17 cellular contexts compared by ENCODE assay signal in genomic region chr5:171094356-171094755, GRCh38.
DNase-seq lines count a peak whose midpoint lies in the region; ATAC-seq and TF ChIP-seq lines count a peak whose summit lies in the region.
"Had no signal": no experiment of that assay in that cellular context is flagged by ENCODE, and none has a peak within 500 bp of the region (broad histone marks: within the 10 kb centered on the region; RNA-seq: fewer than 3 reads in every experiment).

No MANE protein-coding gene starts in this region.

- no peak overlapping the region for H2BK12ac ChIP-seq in H9 (ENCODE audit: insufficient read length, low read depth, low read length)

- H4K20me1 ChIP-seq in H9 (ENCODE audit: control insufficient read depth, insufficient read depth, insufficient read length): no peaks in the 10 kb centered on the region

- H3K4ac ChIP-seq in H9 (ENCODE audit: low read depth, low read length) (no peak overlapping the region; the same call in 1 of the 2 replicates), mesendoderm (ENCODE audit: low read depth, low read length) (no peak overlapping the region)

- peak overlapping the region in 2 of 3 experiments; percentile 37 to 44; a peak in 3 of 7 replicates for H3K27ac Mint-ChIP-seq in H9
- H3K27ac Mint-ChIP-seq in endothelial cell (ENCODE audit: unreplicated experiment): peak overlapping the region; percentile 88
- H3K27ac Mint-ChIP-seq: CD4-positive, alpha-beta memory T cell; HFFc6; IgD-negative memory B cell had no signal

- H3K4me1 Mint-ChIP-seq in H9: peaks cover 18 to 21% of the 10 kb centered on the region in 2 experiments
- peaks cover 3% of the 10 kb centered on the region for H3K4me1 Mint-ChIP-seq in endothelial cell (ENCODE audit: unreplicated experiment)
- H3K4me1 Mint-ChIP-seq: CD4-positive, alpha-beta memory T cell; IgD-negative memory B cell had no signal

- H3K9me3 Mint-ChIP-seq in H9: peaks cover 20 to 22% of the 10 kb centered on the region in 2 experiments
- no peaks in the 10 kb centered on the region for H3K9me3 Mint-ChIP-seq in endothelial cell (ENCODE audit: unreplicated experiment)

- DNase-seq in H9 (no peak), NCI-H748 (lab: John Stamatoyannopoulos, UW; ENCODE audit: unreplicated experiment) (peak; percentile 56), endothelial cell (ENCODE audit: low spot score) (no peak), mesendoderm (peak; percentile 6), heart right ventricle (no peak), A172 (ENCODE audit: low spot score) (no peak)
- DNase-seq: CD4-positive, alpha-beta memory T cell; DMS79; HFFc6 had no signal

- ATAC-seq in heart right ventricle (no peak), HG02970 (IDR thresholded peaks at IDR 0.05; ENCODE audit: low FRiP score, unreplicated experiment) (no peak)
- ATAC-seq: A549, GM12878 had no signal

- no peaks in the 10 kb centered on the region for H3K79me1 ChIP-seq in H9 (ENCODE audit: insufficient read depth, low read depth, low read length, poor library complexity, severe bottlenecking)
- H3K79me1 ChIP-seq in mesendoderm (ENCODE audit: low read length): no peaks in the 10 kb centered on the region

- H3K27me3 Mint-ChIP-seq in H9 (ENCODE audit: low read depth) (no peaks in the 10 kb centered on the region), endothelial cell (ENCODE audit: unreplicated experiment) (no peaks in the 10 kb centered on the region)
- H3K27me3 Mint-ChIP-seq: IgD-negative memory B cell had no signal

- H3K79me2 ChIP-seq in H9 (ENCODE audit: insufficient read depth, low read length) (no peaks in the 10 kb centered on the region), mesendoderm (ENCODE audit: control insufficient read depth, insufficient read depth, low read length) (no peaks in the 10 kb centered on the region)

- H3K36me3 ChIP-seq in mesendoderm (ENCODE audit: control insufficient read depth, insufficient read depth, low read length) (no peaks in the 10 kb centered on the region), heart right ventricle (no peaks in the 10 kb centered on the region)
- H3K36me3 ChIP-seq: HAP-1 had no signal

- H4K8ac ChIP-seq in H9 (replicated peaks; ENCODE audit: insufficient read length, low read depth, low read length) (no peak overlapping the region), mesendoderm (ENCODE audit: low read depth, low read length) (no peak overlapping the region)

- H3K23me2 ChIP-seq in H9 (ENCODE audit: insufficient read length, low read depth, low read length, poor library complexity, severe bottlenecking): no peaks in the 10 kb centered on the region

- H3K4me3 Mint-ChIP-seq in H9: no peak overlapping the region
- no peak overlapping the region for H3K4me3 Mint-ChIP-seq in endothelial cell (ENCODE audit: unreplicated experiment)
- H3K4me3 Mint-ChIP-seq: CD4-positive, alpha-beta memory T cell; HFFc6; IgD-negative memory B cell had no signal

- H3K4me3 ChIP-seq in mesendoderm (ENCODE audit: low read length) (no peak overlapping the region), heart right ventricle (no peak overlapping the region)
- H3K4me3 ChIP-seq: A549, GM12878, HAP-1 had no signal

- H4K91ac ChIP-seq in H9 (ENCODE audit: insufficient read length, low read depth, low read length): no peak overlapping the region

- H3K27ac ChIP-seq in H9 (ENCODE audit: insufficient read length, low read depth, low read length) (no peak overlapping the region), mesendoderm (ENCODE audit: low read depth, low read length) (no peak overlapping the region), heart right ventricle (no peak overlapping the region)
- H3K27ac ChIP-seq: A549, C4-2B, HL-60 had no signal

- H2BK120ac ChIP-seq in H9 (ENCODE audit: low read depth, low read length, poor library complexity, severe bottlenecking) (peak overlapping the region; percentile 90), mesendoderm (ENCODE audit: low read depth, low read length) (no peak overlapping the region)

- no peak overlapping the region for H3K56ac ChIP-seq in H9 (ENCODE audit: insufficient read length, low read depth, low read length)
- no peak overlapping the region for H3K56ac ChIP-seq in mesendoderm (ENCODE audit: low read length)

- H3K36me3 Mint-ChIP-seq in H9 (ENCODE audit: insufficient read depth in 1 of 3, low read depth in 3 of 3) (peaks cover 24 to 34% (median 24%) of the 10 kb centered on the region in 3 experiments), endothelial cell (ENCODE audit: low read depth, unreplicated experiment) (peaks cover 5% of the 10 kb centered on the region)
- H3K36me3 Mint-ChIP-seq: CD4-positive, alpha-beta memory T cell; IgD-negative memory B cell had no signal

- H2BK20ac ChIP-seq in H9 (ENCODE audit: low read depth, low read length, poor library complexity, severe bottlenecking): no peak overlapping the region

- no peak overlapping the region for H2AK5ac ChIP-seq in H9 (ENCODE audit: insufficient read length, low read length)
- H2AK5ac ChIP-seq in mesendoderm (ENCODE audit: low read length): no peak overlapping the region

- no peak overlapping the region for H3K9ac ChIP-seq in H9 (ENCODE audit: extremely low read depth, insufficient read length, low read length)
- no peak overlapping the region for H3K9ac ChIP-seq in mesendoderm (ENCODE audit: low read length)

- intact Hi-C loops in heart right ventricle (cut with DNase I): no loop called here

- H2AFZ ChIP-seq in H9 (ENCODE audit: low read length): no peak overlapping the region

- H2BK15ac ChIP-seq in H9 (ENCODE audit: low read depth, low read length) (no peak overlapping the region), mesendoderm (replicated peaks; ENCODE audit: low read depth) (no peak overlapping the region)

- H4K5ac ChIP-seq in H9 (ENCODE audit: insufficient read length, low read depth, low read length): no peak overlapping the region
- H4K5ac ChIP-seq in mesendoderm (ENCODE audit: low read length): no peak overlapping the region

- no peak overlapping the region for H2BK5ac ChIP-seq in H9 (ENCODE audit: insufficient read length, low read length)
- no peak overlapping the region for H2BK5ac ChIP-seq in mesendoderm (ENCODE audit: low read length)

- H3K18ac ChIP-seq in H9 (ENCODE audit: insufficient read length, low read depth, low read length) (peak overlapping the region; percentile 77), mesendoderm (ENCODE audit: low read length) (no peak overlapping the region)

- H3K4me1 ChIP-seq in H9 (ENCODE audit: insufficient read depth, low read length) (peaks cover 4% of the 10 kb centered on the region; the same call in 1 of the 2 replicates), mesendoderm (ENCODE audit: control insufficient read depth, low read depth, low read length) (no peaks in the 10 kb centered on the region), heart right ventricle (no peaks in the 10 kb centered on the region)

- no peaks in the 10 kb centered on the region for H3K27me3 ChIP-seq in H9 (ENCODE audit: insufficient read depth, low read length)
- H3K27me3 ChIP-seq in mesendoderm (ENCODE audit: insufficient read depth, low read length, poor library complexity): no peaks in the 10 kb centered on the region
- no peaks in the 10 kb centered on the region for H3K27me3 ChIP-seq in heart right ventricle
- H3K27me3 ChIP-seq: BE2C had no signal

- WGBS in H9 (ENCODE audit: extremely low coverage, insufficient read length, low lambda C conversion rate): no CpG with 5 or more reads among the region's 3 CpGs
- WGBS in mesendoderm (ENCODE audit: extremely low coverage, insufficient coverage, low lambda C conversion rate): no CpG with 5 or more reads among the region's 3 CpGs
- 67 to 68% methylated on average over 3 of the region's 3 CpGs for WGBS in heart right ventricle, 2 donors

- H3T11ph ChIP-seq in H9 (ENCODE audit: low read length): peak overlapping the region; percentile 93

- no peak overlapping the region for H3K4me2 ChIP-seq in H9 (ENCODE audit: insufficient read depth, insufficient read length, low read length)
- H3K4me2 ChIP-seq in mesendoderm (ENCODE audit: low read length): no peak overlapping the region
- H3K4me2 ChIP-seq: A549 had no signal

- H3K9me3 ChIP-seq in H9 (ENCODE audit: control insufficient read depth, low read depth, low read length) (no peaks in the 10 kb centered on the region), heart right ventricle (peaks cover 0 to 20% (median 5%) of the 10 kb centered on the region in 11 donors)
- H3K9me3 ChIP-seq: A549, BE2C, HAP-1 had no signal

- no peak overlapping the region for H3K23ac ChIP-seq in H9 (ENCODE audit: insufficient read length, low read depth, low read length)
- H3K23ac ChIP-seq in mesendoderm (ENCODE audit: low read length): no peak overlapping the region

- peak overlapping the region; percentile 42; the same call in 1 of the 2 replicates for H3K14ac ChIP-seq in H9 (ENCODE audit: insufficient read depth, low read length)

- no peak for TF ChIP-seq CTCF in H9 (conservative IDR thresholded peaks at IDR 0.05)
- TF ChIP-seq CTCF in endothelial cell (IDR thresholded peaks at IDR 0.05; ENCODE audit: unreplicated experiment): no peak
- TF ChIP-seq CTCF in heart right ventricle (IDR thresholded peaks at IDR 0.05): no peak

Comparison
In these comparisons a context has a peak if more than half of its experiments do, and no peak if none do; other contexts are left out.
1. DNase-seq: peak in NCI-H748 (single experiment) and mesendoderm (single experiment); none in H9 (single experiment), endothelial cell (single experiment), heart right ventricle (0 of 2) and A172 (single experiment).